In genomic region chr12:116533343-116534248, GRCh38 we compare ENCODE assay signal across 8 cellular contexts. TPM values are rescaled to one million over a fixed set of nuclear protein-coding genes. Genes with fewer than 3 reads are reported as not detected.
A peak's percentile ranks its signal among the peaks of the same experiment; 100 is the strongest.
DNase-seq lines count a peak whose midpoint lies in the region; ATAC-seq and TF ChIP-seq lines count a peak whose summit lies in the region.

No MANE protein-coding gene starts in this region.

- TF ChIP-seq CTCF in foreskin keratinocyte (conservative IDR thresholded peaks at IDR 0.05) (no peak), neural crest cell (conservative IDR thresholded peaks at IDR 0.05) (no peak), stomach (IDR thresholded peaks at IDR 0.05) (no peak)

- no peak overlapping the region for H3K27ac Mint-ChIP-seq in neural crest cell (ENCODE audit: unreplicated experiment)

- H3K36me3 ChIP-seq in KOPT-K1 (ENCODE audit: insufficient read depth, low read length), result no peaks in the 10 kb centered on the region
- no peaks in the 10 kb centered on the region for H3K36me3 ChIP-seq in stomach

- peaks cover 52% of the 10 kb centered on the region for H3K4me1 Mint-ChIP-seq in neural crest cell

- TF ChIP-seq POLR2A in stomach (IDR thresholded peaks at IDR 0.05), result no peak

- H3K4me1 ChIP-seq in foreskin keratinocyte (peaks cover 6% of the 10 kb centered on the region), stomach (peaks cover 16 to 42% (median 31%) of the 10 kb centered on the region in 4 donors)

- no peaks in the 10 kb centered on the region for H3K9me3 Mint-ChIP-seq in neural crest cell

- intact Hi-C loops in stomach (cut with DNase I; ENCODE audit: low total_unique reads), result no loop called here

- H3K9me3 ChIP-seq in KOPT-K1 (ENCODE audit: insufficient read depth, low read length, poor library complexity, severe bottlenecking) (no peaks in the 10 kb centered on the region), stomach (no peaks in the 10 kb centered on the region)

- DNase-seq in C1 segment of cervical spinal cord (lab: John Stamatoyannopoulos, UW), result peak in 13 of 14 donors; percentile 15 to 90 (median 68)
- peak; percentile 87 to 88 for DNase-seq in SHP77 (lab: John Stamatoyannopoulos, UW)
- peak; percentile 25 for DNase-seq in activated gamma-delta T cell (lab: John Stamatoyannopoulos, UW)
- peak in 1 of 2 donors; percentile 62 for DNase-seq in foreskin keratinocyte
- peak; percentile 85 for DNase-seq in neural crest cell (ENCODE audit: low read depth, low spot score)
- DNase-seq in stomach, result peak; percentile 79

- H3K27me3 ChIP-seq in foreskin keratinocyte (no peaks in the 10 kb centered on the region), stomach (no peaks in the 10 kb centered on the region)

- 0 to 2% (median 1%) methylated on average over 24 to 32 of the region's 32 CpGs for WGBS in stomach, 5 donors

- H3K27ac ChIP-seq in KOPT-K1 (ENCODE audit: low read depth, low read length, poor library complexity, severe bottlenecking) (peak overlapping the region; percentile 69), foreskin keratinocyte (no peak overlapping the region), stomach (peak overlapping the region; percentile 11 to 86 (median 77))

- TF ChIP-seq EP300 in stomach (IDR thresholded peaks at IDR 0.05), result no peak

- peak overlapping the region; percentile 87 for H3K4me3 Mint-ChIP-seq in neural crest cell

- H3K4me3 ChIP-seq in stomach, result peak overlapping the region; percentile 52 to 68 (median 57)

- H3K36me3 Mint-ChIP-seq in neural crest cell (ENCODE audit: low read depth), result no peaks in the 10 kb centered on the region

- ATAC-seq in GM19468 (IDR thresholded peaks at IDR 0.05; ENCODE audit: extremely low read depth, unreplicated experiment) (peak; percentile 31), foreskin keratinocyte (peak; percentile 84)

- no peaks in the 10 kb centered on the region for H3K27me3 Mint-ChIP-seq in neural crest cell (ENCODE audit: low read depth)

RNA-seq across cellular contexts. Expression of gene MAP1LC3B2, which starts 25.6 kb away (rescaled TPM):
- total RNA-seq in foreskin keratinocyte (0.54 and 1.1 TPM in 2 replicates), neural crest cell (0.82 TPM in 1 of 2 replicates, not detected in the other), stomach (10 to 100 TPM in 1 of 5 donors, 1 to 10 TPM in 3, not detected in 1; 1.3 to 16.9 (median 3.4) TPM)
- polyA plus RNA-seq in foreskin keratinocyte (1.9 and 2.3 TPM in 2 replicates), stomach (1 to 10 TPM in 2 of 3 donors, not detected in 1; 1.9 to 2.4 TPM)
